In genomic region chr10:112374724-112375541, GRCh38 we compare ENCODE assay signal across 8 cellular contexts. TPM values are rescaled to one million over a fixed set of nuclear protein-coding genes. Genes with fewer than 3 reads are reported as not detected.
DNase-seq lines count a peak whose midpoint lies in the region; ATAC-seq and TF ChIP-seq lines count a peak whose summit lies in the region.

No MANE protein-coding gene starts in this region.

- H3K4me1 ChIP-seq in esophagus muscularis mucosa (peaks cover 7 to 11% (median 9%) of the 10 kb centered on the region in 4 donors), skeletal muscle tissue (ENCODE audit: control insufficient read depth in 3 of 3, insufficient read depth in 3 of 3, low read length in 3 of 3) (peaks cover 3 to 11% (median 10%) of the 10 kb centered on the region in 3 donors), BE2C (no peaks in the 10 kb centered on the region)

- DNase-seq in activated effector memory CD4-positive, alpha-beta T cell treated with Interleukin-2 at 50 U/mL for 16 hours: peak; percentile 23
- DNase-seq in activated effector memory CD4-positive, alpha-beta T cell treated with anti-CD3 and anti-CD28 coated beads, Interleukin-2, amount 50 U/mL, for 16 hours: no peak
- no peak for DNase-seq in esophagus muscularis mucosa (ENCODE audit: extremely low spot score)
- DNase-seq in BE2C: no peak
- no peak for DNase-seq in inferior parietal cortex (ENCODE audit: extremely low spot score)

- no peaks in the 10 kb centered on the region for H3K9me2 ChIP-seq in SU-DHL-6 (replicated peaks; ENCODE audit: insufficient read depth, low read length)

- WGBS in esophagus muscularis mucosa: 58% methylated on average over 8 of the region's 8 CpGs

- H3K4me2 ChIP-seq in SU-DHL-6 (ENCODE audit: low read depth, low read length, poor library complexity, severe bottlenecking): peak overlapping the region; percentile 93

- TF ChIP-seq EP300 in esophagus muscularis mucosa (IDR thresholded peaks at IDR 0.05): no peak

- no peaks in the 10 kb centered on the region for H3F3A ChIP-seq in SU-DHL-6 (ENCODE audit: insufficient read depth)

- H3K79me2 ChIP-seq in SU-DHL-6 (ENCODE audit: insufficient read depth, low read length): peaks cover 19% of the 10 kb centered on the region

- H3K9ac ChIP-seq in SU-DHL-6 (ENCODE audit: low read length) (peak overlapping the region; percentile 86), skeletal muscle tissue (ENCODE audit: low read depth in 1 of 3, low read length in 3 of 3) (peak overlapping the region in 1 of 3 donors; percentile 63)

- no peak for TF ChIP-seq CTCF in SU-DHL-6 (IDR thresholded peaks at IDR 0.05; ENCODE audit: insufficient read depth, low read length, poor library complexity, severe bottlenecking)
- no peak for TF ChIP-seq CTCF in esophagus muscularis mucosa (IDR thresholded peaks at IDR 0.05)
- no peak for TF ChIP-seq CTCF in BE2C (IDR thresholded peaks at IDR 0.05; ENCODE audit: low read depth, low read length)

- H3K36me3 ChIP-seq in SU-DHL-6 (ENCODE audit: low read length) (no peaks in the 10 kb centered on the region), esophagus muscularis mucosa (no peaks in the 10 kb centered on the region), skeletal muscle tissue (ENCODE audit: control insufficient read depth in 3 of 3, insufficient read depth in 3 of 3, low read length in 3 of 3) (no peaks in the 10 kb centered on the region), BE2C (no peaks in the 10 kb centered on the region)

- H3K4me3 ChIP-seq in SU-DHL-6 (ENCODE audit: insufficient read depth, low read length, poor library complexity, severe bottlenecking) (peak overlapping the region; percentile 76), esophagus muscularis mucosa (peak overlapping the region; percentile 45 to 59 (median 50)), skeletal muscle tissue (ENCODE audit: low read length in 3 of 3) (peak overlapping the region in 1 of 3 donors; percentile 65), BE2C (ENCODE audit: low read depth, low read length) (no peak overlapping the region)

- no peaks in the 10 kb centered on the region for H4K20me1 ChIP-seq in SU-DHL-6 (ENCODE audit: low read depth, low read length)

- no peak overlapping the region for H3K27ac ChIP-seq in SU-DHL-6 (ENCODE audit: low read depth, low read length)
- H3K27ac ChIP-seq in esophagus muscularis mucosa (replicated peaks in 1 of 4): peak overlapping the region; percentile 55 to 70 (median 66)
- H3K27ac ChIP-seq in skeletal muscle tissue (ENCODE audit: low read depth, low read length): peak overlapping the region; percentile 77

- H3K27me3 ChIP-seq in SU-DHL-6 (ENCODE audit: low read length) (no peaks in the 10 kb centered on the region), esophagus muscularis mucosa (no peaks in the 10 kb centered on the region), skeletal muscle tissue (ENCODE audit: control insufficient read depth in 3 of 3, insufficient read depth in 3 of 3, low read length in 3 of 3) (no peaks in the 10 kb centered on the region), BE2C (no peaks in the 10 kb centered on the region)

- ATAC-seq in HG02938 (IDR thresholded peaks at IDR 0.05; ENCODE audit: unreplicated experiment): peak; percentile 26

- H3K9me3 ChIP-seq in SU-DHL-6 (ENCODE audit: insufficient read depth, low read length) (no peaks in the 10 kb centered on the region), esophagus muscularis mucosa (no peaks in the 10 kb centered on the region), skeletal muscle tissue (ENCODE audit: control insufficient read depth in 3 of 3, low read length in 3 of 3) (no peaks in the 10 kb centered on the region), BE2C (no peaks in the 10 kb centered on the region; the same call in 1 of the 2 replicates)

- TF ChIP-seq POLR2A in esophagus muscularis mucosa (IDR thresholded peaks at IDR 0.05; ENCODE audit: low read depth): no peak

- intact Hi-C loops in esophagus muscularis mucosa (cut with DNase I): no loop called here

- H2AFZ ChIP-seq in SU-DHL-6 (ENCODE audit: low read depth, low read length, severe bottlenecking): peak overlapping the region; percentile 97

RNA-seq across cellular contexts. Expression of gene ACSL5, which starts 1.0 kb away (rescaled TPM):
- total RNA-seq in esophagus muscularis mucosa (10 to 100 TPM in 3 of 4 donors, 1 to 10 TPM in 1; 6.2 to 11.2 (median 10.8) TPM), skeletal muscle tissue (4.2 TPM)
- 0.40 TPM for polyA plus RNA-seq in BE2C (2012; ENCODE audit: insufficient read depth, insufficient read length, low read depth)
